In the genomic region with DNA sequence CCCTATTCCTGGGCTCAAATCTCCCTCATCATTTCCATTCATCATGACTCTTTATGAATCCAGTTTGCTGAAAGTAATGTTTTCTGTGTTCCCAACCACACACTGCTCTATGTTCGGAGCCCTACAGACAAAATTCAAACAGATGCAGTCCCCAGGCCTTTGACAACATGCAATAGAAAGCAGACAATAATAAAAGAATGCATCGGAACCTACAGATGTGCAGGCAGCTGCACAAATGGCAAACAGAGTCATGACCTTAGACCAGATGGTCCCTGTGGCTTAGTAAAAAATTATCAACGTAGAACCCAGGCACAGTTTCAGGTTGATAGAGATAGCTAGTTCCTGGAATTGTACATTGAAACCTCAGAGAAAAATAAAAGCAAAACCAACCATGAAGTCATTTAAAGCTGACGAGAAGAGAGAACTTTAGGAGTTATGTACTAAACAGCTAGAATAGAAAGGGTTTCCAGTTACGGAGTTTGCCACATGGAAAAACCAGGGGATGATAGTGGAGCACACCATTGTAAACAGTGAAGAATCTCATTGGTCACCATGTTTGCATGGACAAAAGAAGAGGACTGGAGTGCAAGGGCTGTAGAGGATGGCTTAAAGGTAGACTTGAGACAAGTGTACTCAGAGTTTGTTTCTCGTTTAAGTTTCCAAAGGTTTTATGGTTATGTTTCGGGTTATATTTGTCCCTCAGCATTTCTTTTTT, we compare ENCODE assay signal across 8 cellular contexts. TPM values are rescaled to one million over a fixed set of nuclear protein-coding genes. Genes with fewer than 3 reads are reported as not detected.
DNase-seq lines count a peak whose midpoint lies in the region; ATAC-seq and TF ChIP-seq lines count a peak whose summit lies in the region.

No MANE protein-coding gene starts in this region.

- ATAC-seq in HG02870 (IDR thresholded peaks at IDR 0.05; ENCODE audit: unreplicated experiment), result peak; percentile 59
- ATAC-seq in T-cell (replicated peaks in 1 of 4), result peak; percentile 11 to 21 (median 15)
- ATAC-seq in SK-N-SH treated with all-trans-retinoic acid at 6 μM for 48 hours, result no peak

- H3K9me3 Mint-ChIP-seq in T-cell, result peaks cover 0 to 3% (median 0%) of the 10 kb centered on the region in 3 donors
- H3K9me3 Mint-ChIP-seq in stimulated activated naive CD8-positive, alpha-beta T cell treated with anti-CD3 and anti-CD28 coated beads, Interleukin-15, Interleukin-2, amounts not matched to agents 100 ng/mL and 50 ng/mL, for 24 hours, result no peaks in the 10 kb centered on the region

- CTCF ChIA-PET in T-cell (lab: Charles Lee), result interaction anchor here in 1 of 2 donors (0.6 to 2.0 kb wide), 3 partner anchors 10 to 1404 kb away, joined by 3 to 14 read pairs (median 4); partner anchors contain the start of gene ACVR1

- peak; percentile 3 for DNase-seq in activated effector memory CD4-positive, alpha-beta T cell treated with Interleukin-2 at 50 U/mL for 16 hours
- no peak for DNase-seq in activated effector memory CD4-positive, alpha-beta T cell treated with anti-CD3 and anti-CD28 coated beads, Interleukin-2, amount 50 U/mL, for 16 hours
- DNase-seq in T-cell, result no peak
- DNase-seq in NCI-H1105 (lab: John Stamatoyannopoulos, UW), result no peak
- DNase-seq in H4 (ENCODE audit: low spot score), result no peak

- H3K4me1 Mint-ChIP-seq in T-cell, result peaks cover 69 to 73% (median 70%) of the 10 kb centered on the region in 3 donors
- H3K4me1 Mint-ChIP-seq in stimulated activated naive CD8-positive, alpha-beta T cell treated with anti-CD3 and anti-CD28 coated beads, Interleukin-15, Interleukin-2, amounts not matched to agents 100 ng/mL and 50 ng/mL, for 24 hours (ENCODE audit: low read depth), result peaks cover 72% of the 10 kb centered on the region

- H3K36me3 Mint-ChIP-seq in T-cell, result no peaks in the 10 kb centered on the region
- no peaks in the 10 kb centered on the region for H3K36me3 Mint-ChIP-seq in stimulated activated naive CD8-positive, alpha-beta T cell treated with anti-CD3 and anti-CD28 coated beads, Interleukin-15, Interleukin-2, amounts not matched to agents 100 ng/mL and 50 ng/mL, for 24 hours (ENCODE audit: low read depth)

- no peaks in the 10 kb centered on the region for H3K27me3 Mint-ChIP-seq in T-cell
- no peaks in the 10 kb centered on the region for H3K27me3 Mint-ChIP-seq in stimulated activated naive CD8-positive, alpha-beta T cell treated with anti-CD3 and anti-CD28 coated beads, Interleukin-15, Interleukin-2, amounts not matched to agents 100 ng/mL and 50 ng/mL, for 24 hours

- H3K27ac Mint-ChIP-seq in T-cell, result peak overlapping the region; percentile 99 to 100
- H3K27ac Mint-ChIP-seq in stimulated activated naive CD8-positive, alpha-beta T cell treated with anti-CD3 and anti-CD28 coated beads, Interleukin-15, Interleukin-2, amounts not matched to agents 100 ng/mL and 50 ng/mL, for 24 hours, result peak overlapping the region; percentile 99

- peak overlapping the region; percentile 48 to 79 (median 63) for H3K4me3 Mint-ChIP-seq in T-cell
- peak overlapping the region; percentile 63 for H3K4me3 Mint-ChIP-seq in stimulated activated naive CD8-positive, alpha-beta T cell treated with anti-CD3 and anti-CD28 coated beads, Interleukin-15, Interleukin-2, amounts not matched to agents 100 ng/mL and 50 ng/mL, for 24 hours

- POLR2A ChIA-PET in T-cell (lab: Charles Lee), result interaction anchor here in 1 of 2 donors (1.1 kb wide), 1 partner anchor 23 kb away, joined by 5 read pairs; no protein-coding TSS in a partner anchor

TF ChIP-seq in SK-N-SH treated with all-trans-retinoic acid at 6 μM for 48 hours, 23 proteins besides CTCF, POLR2A, EP300 and RAD21:
- TF ChIP-seq RARB (CRISPR knock-in tag; IDR thresholded peaks at IDR 0.05) (no peak), TOX (CRISPR knock-in tag; IDR thresholded peaks at IDR 0.05; ENCODE audit: borderline replicate concordance) (no peak), ZNF565 (CRISPR knock-in tag; conservative IDR thresholded peaks at IDR 0.05; ENCODE audit: low read depth) (no peak), ARNTL (CRISPR knock-in tag; IDR thresholded peaks at IDR 0.05; ENCODE audit: borderline replicate concordance, low read depth) (no peak), ZNF8 (CRISPR knock-in tag; IDR thresholded peaks at IDR 0.05) (no peak), ESRRG (CRISPR knock-in tag; IDR thresholded peaks at IDR 0.05) (no peak), ISL1 (CRISPR knock-in tag; IDR thresholded peaks at IDR 0.05) (no peak), ZNF70 (CRISPR knock-in tag; IDR thresholded peaks at IDR 0.05) (no peak), CSRNP3 (CRISPR knock-in tag; IDR thresholded peaks at IDR 0.05) (no peak), TSHZ2 (CRISPR knock-in tag; IDR thresholded peaks at IDR 0.05) (no peak), SNAI2 (CRISPR knock-in tag; IDR thresholded peaks at IDR 0.05) (no peak), TCF4 (CRISPR knock-in tag; IDR thresholded peaks at IDR 0.05; ENCODE audit: borderline replicate concordance) (no peak)
- TF ChIP-seq, protein P1, sequence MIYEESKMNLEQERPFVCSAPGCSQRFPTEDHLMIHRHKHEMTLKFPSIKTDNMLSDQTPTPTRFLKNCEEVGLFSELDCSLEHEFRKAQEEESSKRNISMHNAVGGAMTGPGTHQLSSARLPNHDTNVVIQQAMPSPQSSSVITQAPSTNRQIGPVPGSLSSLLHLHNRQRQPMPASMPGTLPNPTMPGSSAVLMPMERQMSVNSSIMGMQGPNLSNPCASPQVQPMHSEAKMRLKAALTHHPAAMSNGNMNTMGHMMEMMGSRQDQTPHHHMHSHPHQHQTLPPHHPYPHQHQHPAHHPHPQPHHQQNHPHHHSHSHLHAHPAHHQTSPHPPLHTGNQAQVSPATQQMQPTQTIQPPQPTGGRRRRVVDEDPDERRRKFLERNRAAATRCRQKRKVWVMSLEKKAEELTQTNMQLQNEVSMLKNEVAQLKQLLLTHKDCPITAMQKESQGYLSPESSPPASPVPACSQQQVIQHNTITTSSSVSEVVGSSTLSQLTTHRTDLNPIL (CRISPR knock-in tag; IDR thresholded peaks at IDR 0.05; ENCODE audit: low read depth), result no peak
TF ChIP-seq in SK-N-SH treated with all-trans-retinoic acid at 6 μM for 48 hours: peak in this region for 0.

RNA-seq across cellular contexts. Expression of gene ACVR1, which starts 23.2 kb away (rescaled TPM):
- total RNA-seq in T-cell, result 10 to 100 TPM; 18.3 to 31.5 (median 25.1) TPM
- 19.2 and 20.2 TPM in 2 replicates for total RNA-seq in H4 (2014; rRNA removed; shearing (Covaris generic))
